In genomic region chr7:43721193-43721806, GRCh38 we compare ENCODE assay signal across 8 cellular contexts. TPM values are rescaled to one million over a fixed set of nuclear protein-coding genes. Genes with fewer than 3 reads are reported as not detected.
DNase-seq lines count a peak whose midpoint lies in the region; ATAC-seq and TF ChIP-seq lines count a peak whose summit lies in the region.

No MANE protein-coding gene starts in this region.

- peaks cover 8% of the 10 kb centered on the region for H3K36me3 Mint-ChIP-seq in CD4-positive, CD25-positive, alpha-beta regulatory T cell
- H3K36me3 Mint-ChIP-seq in osteocyte (ENCODE audit: unreplicated experiment): peaks cover 1% of the 10 kb centered on the region

- peaks cover 100% of the 10 kb centered on the region for H3K79me2 ChIP-seq in HCT116 (ENCODE audit: insufficient read depth, low read length)

- H3K9me2 ChIP-seq in HCT116 (ENCODE audit: insufficient read depth): no peaks in the 10 kb centered on the region

- CTCF ChIA-PET in HCT116 (lab: Charles Lee) (interaction anchor here (1.0 to 3.8 kb wide), 4 partner anchors 13 to 139 kb away, joined by 3 to 30 read pairs (median 4); partner anchors contain the start of gene STK17A), Panc1 (lab: Charles Lee) (interaction anchor here (0.7 to 3.0 kb wide), 4 partner anchors 21 to 139 kb away, joined by 3 to 20 read pairs (median 4); partner anchors contain the start of gene STK17A)

- H3K9me3 ChIP-seq in CD4-positive, CD25-positive, alpha-beta regulatory T cell (ENCODE audit: control insufficient read depth in 2 of 2, low read length in 2 of 2): no peaks in the 10 kb centered on the region
- H3K9me3 ChIP-seq in HCT116 (ENCODE audit: control insufficient read depth in 1 of 2, insufficient read depth in 1 of 2, low read depth in 1 of 2, low read length in 2 of 2): no peaks in the 10 kb centered on the region
- no peaks in the 10 kb centered on the region; the same call in 1 of the 2 replicates for H3K9me3 ChIP-seq in Panc1 (ENCODE audit: control insufficient read depth, insufficient read depth, low read depth, low read length)

- intact Hi-C loops in HCT116 (cut with micrococcal nuclease): loop anchor here (1.0 to 10.0 kb wide), 5 partner anchors 137 to 786 kb away; partner anchors contain the start of genes MRPL32 and PSMA2
- intact Hi-C loops in Panc1 (cut with micrococcal nuclease; ENCODE audit: unreplicated experiment): loop anchor here (10.0 kb wide), 1 partner anchor 776 kb away; no protein-coding TSS in a partner anchor

- peaks cover 29% of the 10 kb centered on the region; the same call in 1 of the 2 replicates for H4K20me1 ChIP-seq in HCT116 (ENCODE audit: insufficient read depth)

- peak in 2 of 3 donors; percentile 63 to 66 for DNase-seq in CD4-positive, CD25-positive, alpha-beta regulatory T cell
- no peak for DNase-seq in HCT116 (ENCODE audit: low read depth, low spot score)
- no peak for DNase-seq in Panc1 (ENCODE audit: low read depth, low spot score)
- peak; percentile 35 for DNase-seq in epidermal melanocyte (ENCODE audit: insufficient read length, low spot score)
- DNase-seq in osteocyte (ENCODE audit: extremely low spot score, unreplicated experiment): no peak
- DNase-seq in OCI-M2 (lab: John Stamatoyannopoulos, UW; ENCODE audit: unreplicated experiment): no peak

- in situ Hi-C loops in Panc1 (cut with HindIII; ENCODE audit: low pct_unique_long_range_greater_than_20kb, low sequenced_read_pairs): loop anchor here (25.0 kb wide), 1 partner anchor 134 kb away; the partner anchor contains the start of gene STK17A

- H2AFZ ChIP-seq in HCT116 (ENCODE audit: low read depth, low read length, poor library complexity, severe bottlenecking): no peak overlapping the region

- H3K4me1 Mint-ChIP-seq in CD4-positive, CD25-positive, alpha-beta regulatory T cell: peaks cover 18 to 48% (median 28%) of the 10 kb centered on the region in 4 donors
- H3K4me1 Mint-ChIP-seq in osteocyte (ENCODE audit: unreplicated experiment): peaks cover 20% of the 10 kb centered on the region

- H3K27me3 ChIP-seq in CD4-positive, CD25-positive, alpha-beta regulatory T cell (ENCODE audit: control insufficient read depth, insufficient read depth, low read length): no peaks in the 10 kb centered on the region
- H3K27me3 ChIP-seq in HCT116 (ENCODE audit: insufficient read depth, low read length) (no peaks in the 10 kb centered on the region), Panc1 (ENCODE audit: control insufficient read depth, insufficient read depth, low read length) (no peaks in the 10 kb centered on the region)

- no peak overlapping the region for H3K27ac ChIP-seq in CD4-positive, CD25-positive, alpha-beta regulatory T cell (ENCODE audit: insufficient read depth, low read length, poor library complexity, severe bottlenecking)
- H3K27ac ChIP-seq in HCT116 (ENCODE audit: low read depth, low read length): no peak overlapping the region
- no peak overlapping the region for H3K27ac ChIP-seq in Panc1 (ENCODE audit: low read length)

- no peaks in the 10 kb centered on the region for H3K27me3 Mint-ChIP-seq in CD4-positive, CD25-positive, alpha-beta regulatory T cell
- H3K27me3 Mint-ChIP-seq in osteocyte (ENCODE audit: unreplicated experiment): no peaks in the 10 kb centered on the region

- H3K4me2 ChIP-seq in HCT116 (ENCODE audit: low read length): no peak overlapping the region

- H3K4me1 ChIP-seq in CD4-positive, CD25-positive, alpha-beta regulatory T cell (ENCODE audit: control insufficient read depth, insufficient read depth, low read length, poor library complexity, severe bottlenecking): peaks cover 7% of the 10 kb centered on the region
- no peaks in the 10 kb centered on the region for H3K4me1 ChIP-seq in HCT116 (ENCODE audit: control insufficient read depth in 1 of 2, insufficient read depth in 2 of 2, low read length in 2 of 2)
- H3K4me1 ChIP-seq in Panc1 (ENCODE audit: control insufficient read depth, insufficient read depth, low read length): no peaks in the 10 kb centered on the region

- no peak for ATAC-seq in CD4-positive, CD25-positive, alpha-beta regulatory T cell (ENCODE audit: low read depth in 2 of 2)
- ATAC-seq in HCT116 (no peak), Panc1 (no peak), GM18907 (IDR thresholded peaks at IDR 0.05; ENCODE audit: unreplicated experiment) (no peak), HG03521 (IDR thresholded peaks at IDR 0.05; ENCODE audit: unreplicated experiment) (no peak)

- RAD21 ChIA-PET in HCT116 (lab: Charles Lee; ENCODE audit: low non-redundant PET in 1 of 2, low total read pairs in 2 of 2, uncharacterized antibody in 2 of 2, unreplicated experiment in 2 of 2): interaction anchor here (1.3 to 1.5 kb wide), 2 partner anchors 138 to 139 kb away, joined by 3 read pairs; partner anchors contain the start of gene STK17A (in 2 of the 2)

- H3K9ac ChIP-seq in HCT116 (ENCODE audit: low read length): no peak overlapping the region

- no peaks in the 10 kb centered on the region for H3K9me3 Mint-ChIP-seq in CD4-positive, CD25-positive, alpha-beta regulatory T cell
- H3K9me3 Mint-ChIP-seq in osteocyte (ENCODE audit: unreplicated experiment): no peaks in the 10 kb centered on the region

- TF ChIP-seq POLR2A in HCT116 (IDR thresholded peaks at IDR 0.05; ENCODE audit: borderline replicate concordance, extremely low read depth, insufficient read depth, insufficient read length): no peak

- no peaks in the 10 kb centered on the region for H3K36me3 ChIP-seq in CD4-positive, CD25-positive, alpha-beta regulatory T cell (ENCODE audit: control insufficient read depth, insufficient read depth, low read length)
- H3K36me3 ChIP-seq in HCT116 (ENCODE audit: control insufficient read depth in 1 of 2, insufficient read depth in 2 of 2, low read length in 2 of 2) (no peaks in the 10 kb centered on the region), Panc1 (ENCODE audit: control insufficient read depth, insufficient read depth, low read length) (no peaks in the 10 kb centered on the region)

- no TSS peak for BruUV-seq in HCT116 (replicated peaks; lab: Mats Ljungman, UMichigan)
- BruUV-seq in Panc1 (replicated peaks; lab: Mats Ljungman, UMichigan): no TSS peak

- H3K4me3 Mint-ChIP-seq in CD4-positive, CD25-positive, alpha-beta regulatory T cell: peak overlapping the region in 1 of 4 donors; percentile 19
- no peak overlapping the region for H3K4me3 Mint-ChIP-seq in osteocyte (ENCODE audit: unreplicated experiment)

- no peak overlapping the region for H3K4me3 ChIP-seq in CD4-positive, CD25-positive, alpha-beta regulatory T cell (ENCODE audit: low read depth, low read length)
- no peak overlapping the region for H3K4me3 ChIP-seq in HCT116 (replicated peaks in 1 of 2; ENCODE audit: low read depth in 1 of 2, low read length in 2 of 2)
- H3K4me3 ChIP-seq in Panc1 (ENCODE audit: low read depth in 2 of 2, low read length in 2 of 2): no peak overlapping the region

- TF ChIP-seq RAD21 in HCT116 (IDR thresholded peaks at IDR 0.05; ENCODE audit: low read depth): peak; percentile 63

- H3K27ac Mint-ChIP-seq in CD4-positive, CD25-positive, alpha-beta regulatory T cell: peak overlapping the region in 1 of 3 donors; percentile 66
- no peak overlapping the region for H3K27ac Mint-ChIP-seq in osteocyte (ENCODE audit: unreplicated experiment)

- TF ChIP-seq CTCF in HCT116 (IDR thresholded peaks at IDR 0.05 in 2 of 3, conservative IDR thresholded peaks at IDR 0.05 in 1 of 3; ENCODE audit: borderline replicate concordance in 1 of 3, insufficient read depth in 1 of 3, low read depth in 2 of 3, low read length in 2 of 3) (peak; percentile 39 to 79 (median 78); a peak in 5 of 6 replicates), Panc1 (IDR thresholded peaks at IDR 0.05) (peak; percentile 75; the same call in 1 of the 2 replicates), osteocyte (IDR thresholded peaks at IDR 0.05) (peak; percentile 75)

- POLR2A ChIA-PET in HCT116 (lab: Charles Lee): interaction anchor here (1.5 kb wide), 1 partner anchor 139 kb away, joined by 7 read pairs; the partner anchor contains the start of gene STK17A
- POLR2A ChIA-PET in Panc1 (lab: Charles Lee): interaction anchor here (0.6 to 0.7 kb wide), 2 partner anchors 114 to 134 kb away, joined by 5 to 7 read pairs; no protein-coding TSS in a partner anchor

TF ChIP-seq in HCT116, 20 proteins besides CTCF, POLR2A, EP300 and RAD21 (continues in another document):
- no peak for TF ChIP-seq REST (IDR thresholded peaks at IDR 0.05; ENCODE audit: low read depth)

RNA-seq across cellular contexts. Expression of gene COA1, which starts 8.0 kb away (rescaled TPM):
- total RNA-seq in CD4-positive, CD25-positive, alpha-beta regulatory T cell: 52.9 TPM
- 10 to 100 TPM; 41.3 to 65.8 (median 45.3) TPM for polyA plus RNA-seq in CD4-positive, CD25-positive, alpha-beta regulatory T cell
- total RNA-seq in HCT116 (2021; ENCODE audit: unreplicated experiment): 78.5 TPM
- polyA plus RNA-seq in HCT116 (2012): 39.5 and 52.2 TPM in 2 replicates
- total RNA-seq in Panc1 (2021; ENCODE audit: unreplicated experiment): 65.5 TPM
- 39.4 TPM for polyA plus RNA-seq in Panc1 (2012; ENCODE audit: insufficient read length)
- total RNA-seq in osteocyte: 45.9 and 47.8 TPM in 2 replicates

RNA-seq across cellular contexts. Expression of gene BLVRA, which starts 37.2 kb away (rescaled TPM):
- total RNA-seq in CD4-positive, CD25-positive, alpha-beta regulatory T cell: 25.9 TPM
- polyA plus RNA-seq in CD4-positive, CD25-positive, alpha-beta regulatory T cell: 10 to 100 TPM; 40.8 to 76.3 (median 53.9) TPM
- total RNA-seq in HCT116 (2021; ENCODE audit: unreplicated experiment): 29.7 TPM
- polyA plus RNA-seq in HCT116 (2012): 16.8 and 22.1 TPM in 2 replicates
- total RNA-seq in Panc1 (2021; ENCODE audit: unreplicated experiment): 85.5 TPM
- 130 TPM for polyA plus RNA-seq in Panc1 (2012; ENCODE audit: insufficient read length)
- 19.0 and 21.2 TPM in 2 replicates for total RNA-seq in osteocyte

Comparison
In these comparisons a context has a peak if more than half of its experiments do, and no peak if none do; other contexts are left out.
1. DNase-seq: peak in CD4-positive, CD25-positive, alpha-beta regulatory T cell (2 of 3) and epidermal melanocyte (single experiment); none in HCT116 (single experiment), Panc1 (single experiment), osteocyte (single experiment) and OCI-M2 (single experiment).
2. Peak in every context shown above with its lines, with median percentiles within 50 percentile points of each other: CTCF ChIP-seq.